ENCODE assay signal across 8 cellular contexts in genomic region chr5:168579206-168579986, GRCh38. TPM values are rescaled to one million over a fixed set of nuclear protein-coding genes. Genes with fewer than 3 reads are reported as not detected.
A peak's percentile ranks its signal among the peaks of the same experiment; 100 is the strongest.
DNase-seq lines count a peak whose midpoint lies in the region; ATAC-seq, FAIRE-seq and TF ChIP-seq lines count a peak whose summit lies in the region.

Gene PANK3 (minus strand): TSS chr5:168579368. CDS start chr5:168579283, 85 bp downstream.

- peak within 1 kb of the TSS; percentile 95 for H3K9ac ChIP-seq in iPS-20b (ENCODE audit: low read depth, low read length)

- H3K9me3 ChIP-seq in iPS-20b (ENCODE audit: insufficient read depth, low read depth, low read length), result no peaks in the 10 kb centered on the region

- TF ChIP-seq CTCF in AG04449 (IDR thresholded peaks at IDR 0.05; ENCODE audit: insufficient read depth, low read length, missing control alignments) (no peak), WI38 (IDR thresholded peaks at IDR 0.05; ENCODE audit: low read depth, low read length) (no peak), bronchial epithelial cell (IDR thresholded peaks at IDR 0.05; ENCODE audit: insufficient read depth, low read length, severe bottlenecking) (no peak)

- POLR2A ChIA-PET in AG04449 (lab: Yijun Ruan, JAX), result interaction anchor here (0.7 to 1.7 kb wide), 3 partner anchors 13 to 849 kb away, joined by 3 to 5 read pairs (median 3); no protein-coding TSS in a partner anchor

- CTCF ChIA-PET in AG04449 (lab: Yijun Ruan, JAX), result no interaction called here

- peak; percentile 96 for ATAC-seq in GM18907 (IDR thresholded peaks at IDR 0.05; ENCODE audit: unreplicated experiment)
- peak; percentile 94 for ATAC-seq in HG03159 (IDR thresholded peaks at IDR 0.05; ENCODE audit: unreplicated experiment)

- FAIRE-seq in bronchial epithelial cell (lab: Jason Lieb, UNC), result no peak

- peak within 1 kb of the TSS; percentile 83 for H3K4me3 ChIP-seq in AG04449 (ENCODE audit: low read depth, low read length)
- peak within 1 kb of the TSS; percentile 90 for H3K4me3 ChIP-seq in WI38 (ENCODE audit: low read depth, low read length)
- peak within 1 kb of the TSS; percentile 95 for H3K4me3 ChIP-seq in bronchial epithelial cell (ENCODE audit: low read depth, low read length)
- H3K4me3 ChIP-seq in iPS-20b (ENCODE audit: low read length), result peak within 1 kb of the TSS; percentile 90
- peak within 1 kb of the TSS; percentile 69 to 95 (median 90) for H3K4me3 ChIP-seq in skin epidermis

- H3K36me3 ChIP-seq in bronchial epithelial cell (ENCODE audit: control insufficient read depth, insufficient read depth, low read length) (no peaks in the 10 kb centered on the region), iPS-20b (ENCODE audit: insufficient read depth, low read depth, low read length) (peaks cover 12% of the 10 kb centered on the region; the same call in 1 of the 2 replicates)

- peaks cover 31% of the 10 kb centered on the region; the same call in 1 of the 2 replicates for H3K4me1 ChIP-seq in iPS-20b (ENCODE audit: insufficient read depth, low read length)

- peak; percentile 97 for DNase-seq in AG04449 (ENCODE audit: low read depth, low spot score)
- peak; percentile 94 for DNase-seq in NCI-H2227 treated with DMSO at 0.1 percent for 48 hours (lab: John Stamatoyannopoulos, UW)
- peak; percentile 98 for DNase-seq in bronchial epithelial cell (ENCODE audit: low read depth)

- H3K27ac ChIP-seq in iPS-20b (ENCODE audit: low read length) (peak within 1 kb of the TSS; percentile 88), skin epidermis (peak within 1 kb of the TSS; percentile 82 to 98 (median 92))

- no peaks in the 10 kb centered on the region for H3K27me3 ChIP-seq in bronchial epithelial cell (ENCODE audit: control insufficient read depth, insufficient read depth, low read length)
- H3K27me3 ChIP-seq in iPS-20b (ENCODE audit: insufficient read depth, low read length), result no peaks in the 10 kb centered on the region

RNA-seq across cellular contexts. Expression of gene PANK3, which starts in this region (rescaled TPM):
- 55.8 and 61.3 TPM in 2 replicates for total RNA-seq in bronchial epithelial cell

Comparison
In these comparisons a context has a peak if more than half of its experiments do, and no peak if none do; other contexts are left out.
1. Peak in every context shown above with its lines: DNase-seq, ATAC-seq, H3K4me3 ChIP-seq and H3K27ac ChIP-seq.